In the genomic region with DNA sequence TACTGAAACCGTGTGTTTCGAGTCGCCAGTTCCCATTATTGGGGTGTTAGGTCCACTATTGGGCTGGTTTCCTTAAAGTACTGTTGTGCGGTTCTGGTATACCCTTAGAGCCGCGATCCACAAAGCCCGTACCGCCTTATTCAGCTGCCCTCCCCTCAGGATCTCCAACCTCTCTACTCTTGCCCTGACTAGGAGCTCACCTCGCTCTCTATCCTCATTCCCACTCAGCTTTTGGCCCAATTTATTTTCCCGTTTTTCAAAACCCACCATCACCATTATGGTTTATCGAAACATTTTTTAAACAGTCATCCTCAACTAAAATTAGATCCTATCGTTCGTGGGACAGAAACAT, we compare ENCODE assay signal across 8 cellular contexts. TPM values are rescaled to one million over a fixed set of nuclear protein-coding genes. Genes with fewer than 3 reads are reported as not detected.
DNase-seq lines count a peak whose midpoint lies in the region; ATAC-seq, FAIRE-seq and TF ChIP-seq lines count a peak whose summit lies in the region.

No MANE protein-coding gene starts in this region.

- ATAC-seq in HG02840 (IDR thresholded peaks at IDR 0.05; ENCODE audit: low FRiP score, unreplicated experiment), result no peak
- no peak for ATAC-seq in HG03460 (IDR thresholded peaks at IDR 0.05; ENCODE audit: unreplicated experiment)

- peak in 1 of 2 experiments; percentile 39; a peak in 1 of 3 replicates for TF ChIP-seq POLR2A in H1 (IDR thresholded peaks at IDR 0.05; ENCODE audit: control extremely low read depth in 1 of 2, low read depth in 2 of 2, low read length in 2 of 2)

- no peak for TF ChIP-seq CTCF in AG09309 (IDR thresholded peaks at IDR 0.05; ENCODE audit: control insufficient read depth, insufficient read depth, low read depth, low read length, missing control alignments)
- no peak for TF ChIP-seq CTCF in LNCaP clone FGC (IDR thresholded peaks at IDR 0.05; ENCODE audit: control insufficient read depth, extremely low read depth, insufficient read depth)
- no peak for TF ChIP-seq CTCF in H1 (IDR thresholded peaks at IDR 0.05; ENCODE audit: control extremely low read depth in 1 of 3, insufficient read depth in 1 of 3, low read depth in 1 of 3, low read length in 3 of 3)

- no peaks in the 10 kb centered on the region for H3K4me1 Mint-ChIP-seq in activated CD4-positive, alpha-beta memory T cell treated with anti-CD3 and anti-CD28 coated beads, Interleukin-2, amount 10 ng/mL, durations not matched to agents 7 days and 5 days

- no peaks in the 10 kb centered on the region for H4K20me1 ChIP-seq in H1 (replicated peaks in 1 of 2; ENCODE audit: control insufficient read depth in 1 of 2, insufficient read depth in 2 of 2, low read length in 2 of 2)

- no peak for DNase-seq in AG09309 (ENCODE audit: low read depth)
- no peak for DNase-seq in LNCaP clone FGC (ENCODE audit: low read depth)
- DNase-seq in H1 (ENCODE audit: low read depth in 1 of 2, low spot score in 2 of 2), result no peak
- DNase-seq in cortex of kidney (lab: John Stamatoyannopoulos, UW), result no peak
- DNase-seq in activated CD4-positive, alpha-beta memory T cell treated with anti-CD3 and anti-CD28 coated beads, Interleukin-2, amount 10 ng/mL, durations not matched to agents 7 days and 5 days, result no peak

- peak overlapping the region; percentile 94 for H2BK5ac ChIP-seq in H1 (ENCODE audit: low read depth, low read length)

- WGBS in H1 (ENCODE audit: extremely low coverage in 1 of 2, insufficient coverage in 1 of 2, insufficient read length in 1 of 2, insufficient replicate concordance in 2 of 2, low coverage in 1 of 2, low lambda C conversion rate in 2 of 2, missing lambda C conversion rate in 1 of 2), 2 experiments, result 0% methylated on average over 12 of the region's 13 CpGs; no CpG with 5 or more reads in 1 of the 2 experiments

- H3K9me3 Mint-ChIP-seq in activated CD4-positive, alpha-beta memory T cell treated with anti-CD3 and anti-CD28 coated beads, Interleukin-2, amount 10 ng/mL, durations not matched to agents 7 days and 5 days, result no peaks in the 10 kb centered on the region

- H3K27ac Mint-ChIP-seq in activated CD4-positive, alpha-beta memory T cell treated with anti-CD3 and anti-CD28 coated beads, Interleukin-2, amount 10 ng/mL, durations not matched to agents 7 days and 5 days, result no peak overlapping the region

- no peak overlapping the region for H3K4me3 Mint-ChIP-seq in activated CD4-positive, alpha-beta memory T cell treated with anti-CD3 and anti-CD28 coated beads, Interleukin-2, amount 10 ng/mL, durations not matched to agents 7 days and 5 days

- H3K36me3 Mint-ChIP-seq in activated CD4-positive, alpha-beta memory T cell treated with anti-CD3 and anti-CD28 coated beads, Interleukin-2, amount 10 ng/mL, durations not matched to agents 7 days and 5 days (ENCODE audit: low read depth), result no peaks in the 10 kb centered on the region

- peak overlapping the region; percentile 91 for H3K56ac ChIP-seq in H1 (replicated peaks; ENCODE audit: insufficient read length, low read depth, low read length)

- no peaks in the 10 kb centered on the region for H3K9me3 ChIP-seq in H1 (ENCODE audit: insufficient read depth in 2 of 2, low read depth in 1 of 2, low read length in 1 of 2)
- no peaks in the 10 kb centered on the region for H3K9me3 ChIP-seq in muscle layer of colon (ENCODE audit: low read length)

- H2BK12ac ChIP-seq in H1 (ENCODE audit: low read depth, low read length), result peak overlapping the region; percentile 62

- H4K5ac ChIP-seq in H1 (ENCODE audit: insufficient read length, low read depth, low read length), result no peak overlapping the region

- no peak for TF ChIP-seq EP300 in H1 (IDR thresholded peaks at IDR 0.05; ENCODE audit: borderline replicate concordance in 1 of 2, low read depth in 2 of 2, low read length in 2 of 2)

- H3K27ac ChIP-seq in H1 (ENCODE audit: low read depth, low read length) (peak overlapping the region; percentile 76), muscle layer of colon (ENCODE audit: low read depth, low read length) (peak overlapping the region; percentile 76)

- H3K27me3 Mint-ChIP-seq in activated CD4-positive, alpha-beta memory T cell treated with anti-CD3 and anti-CD28 coated beads, Interleukin-2, amount 10 ng/mL, durations not matched to agents 7 days and 5 days, result peaks cover 7% of the 10 kb centered on the region

- H3K36me3 ChIP-seq in H1 (ENCODE audit: control insufficient read depth in 2 of 4, insufficient read depth in 4 of 4, low read length in 3 of 4) (peaks cover 0 to 7% (median 0%) of the 10 kb centered on the region in 4 experiments; a peak in 1 of 8 replicates), muscle layer of colon (ENCODE audit: insufficient read depth, low read length) (no peaks in the 10 kb centered on the region)

- peak overlapping the region; percentile 8 for H2BK120ac ChIP-seq in H1 (replicated peaks; ENCODE audit: low read depth, low read length)

- peak overlapping the region; percentile 91 for H3K18ac ChIP-seq in H1 (ENCODE audit: extremely low read depth, low read length)

- no peak overlapping the region for H3K4ac ChIP-seq in H1 (replicated peaks; ENCODE audit: insufficient read length, low read depth, low read length)

- CTCF ChIA-PET in H1 (lab: Charles Lee; ENCODE audit: partially characterized antibody), result interaction anchor here (1.0 to 2.1 kb wide), 13 partner anchors 9 to 467 kb away, joined by 3 to 11 read pairs (median 5); no protein-coding TSS in a partner anchor
- CTCF ChIA-PET in activated CD4-positive, alpha-beta memory T cell treated with anti-CD3 and anti-CD28 coated beads, Interleukin-2, amount 10 ng/mL, durations not matched to agents 7 days and 5 days (lab: Charles Lee), result interaction anchor here (0.9 to 1.2 kb wide), 2 partner anchors 9 to 78 kb away, joined by 4 read pairs; no protein-coding TSS in a partner anchor

- H3K27me3 ChIP-seq in H1 (replicated peaks in 1 of 4; ENCODE audit: control insufficient read depth in 3 of 4, extremely low read depth in 1 of 4, insufficient read depth in 3 of 4, low read length in 3 of 4), result no peaks in the 10 kb centered on the region
- H3K27me3 ChIP-seq in muscle layer of colon (ENCODE audit: control insufficient read depth in 1 of 2, insufficient read depth in 2 of 2, low read length in 2 of 2), result no peaks in the 10 kb centered on the region

- peak overlapping the region; percentile 27; the same call in 1 of the 2 replicates for H2AK5ac ChIP-seq in H1 (ENCODE audit: low read depth, low read length)

- H3K4me3 ChIP-seq in AG09309 (ENCODE audit: control insufficient read depth, low read depth, low read length), result peak overlapping the region; percentile 87
- peak overlapping the region; percentile 42 for H3K4me3 ChIP-seq in LNCaP clone FGC (ENCODE audit: low read depth, low read length)
- H3K4me3 ChIP-seq in H1 (ENCODE audit: extremely low read depth in 1 of 4, insufficient read depth in 2 of 4, low read depth in 3 of 4, low read length in 4 of 4), result peak overlapping the region; percentile 75 to 85 (median 78)
- H3K4me3 ChIP-seq in muscle layer of colon (ENCODE audit: low read depth in 1 of 2, low read length in 2 of 2), result peak overlapping the region; percentile 56 to 87

- peak overlapping the region; percentile 68; the same call in 1 of the 2 replicates for H2AFZ ChIP-seq in H1 (ENCODE audit: low read length)

- peak overlapping the region; percentile 41; the same call in 1 of the 2 replicates for H2BK20ac ChIP-seq in H1 (ENCODE audit: low read length)

- FAIRE-seq in H1 (lab: Jason Lieb, UNC), result no peak

- H3K14ac ChIP-seq in H1 (ENCODE audit: insufficient read length), result no peak overlapping the region

- peak overlapping the region; percentile 60; the same call in 1 of the 2 replicates for H4K8ac ChIP-seq in H1 (ENCODE audit: extremely low read depth, insufficient read depth, low read length)

- H2BK15ac ChIP-seq in H1 (ENCODE audit: low read length), result peak overlapping the region; percentile 89

- POLR2A ChIA-PET in H1 (lab: Charles Lee; ENCODE audit: partially characterized antibody), result interaction anchor here (0.6 to 4.1 kb wide), 18 partner anchors 9 to 469 kb away, joined by 3 to 48 read pairs (median 5); no protein-coding TSS in a partner anchor
- POLR2A ChIA-PET in activated CD4-positive, alpha-beta memory T cell treated with anti-CD3 and anti-CD28 coated beads, Interleukin-2, amount 10 ng/mL, durations not matched to agents 7 days and 5 days (lab: Charles Lee), result interaction anchor here (1.0 to 1.4 kb wide), 2 partner anchors 139 to 1779 kb away, joined by 3 read pairs; partner anchors contain the start of gene TMEM106B

- no peaks in the 10 kb centered on the region for H3K79me1 ChIP-seq in H1 (ENCODE audit: low read depth, low read length)

- H3K4me1 ChIP-seq in H1 (replicated peaks in 1 of 4; ENCODE audit: control insufficient read depth in 3 of 4, insufficient read depth in 4 of 4, low read length in 3 of 4) (peaks cover 0 to 3% (median 2%) of the 10 kb centered on the region in 4 experiments; a peak in 4 of 7 replicates), muscle layer of colon (ENCODE audit: insufficient read depth, low read length) (peaks cover 6% of the 10 kb centered on the region)

- H3K9ac ChIP-seq in H1 (replicated peaks in 1 of 4; ENCODE audit: extremely low read depth in 1 of 4, low read depth in 3 of 4, low read length in 3 of 4) (peak overlapping the region in 3 of 4 experiments; percentile 68 to 76 (median 72); a peak in 6 of 7 replicates), muscle layer of colon (ENCODE audit: low read length) (peak overlapping the region; percentile 37)

- peaks cover 14% of the 10 kb centered on the region for H3K23me2 ChIP-seq in H1 (ENCODE audit: low read depth, low read length)

- peak overlapping the region; percentile 78 for H4K91ac ChIP-seq in H1 (replicated peaks; ENCODE audit: insufficient read length, low read length)

- peak overlapping the region; percentile 86 to 99 for H3K4me2 ChIP-seq in H1 (ENCODE audit: insufficient read depth in 1 of 2, low read depth in 2 of 2, low read length in 2 of 2)

- no peak overlapping the region for H3K23ac ChIP-seq in H1 (ENCODE audit: insufficient read length)

- peaks cover 0 to 30% of the 10 kb centered on the region in 2 experiments; a peak in 2 of 4 replicates for H3K79me2 ChIP-seq in H1 (ENCODE audit: control insufficient read depth in 1 of 2, insufficient read depth in 2 of 2, low read length in 2 of 2)

- TF ChIP-seq RAD21 in H1 (IDR thresholded peaks at IDR 0.05 in 1 of 2, conservative IDR thresholded peaks at IDR 0.05 in 1 of 2; ENCODE audit: low read depth in 2 of 2, low read length in 2 of 2), result no peak

RNA-seq across cellular contexts. Expression of gene ETV1, which starts 0.5 kb away (rescaled TPM):
- total RNA-seq in H1 (2021; fragmentation: NEBNext Ultra II Directional; extraction: Animal tissue kit (Norgen Biotek cat#: 25700)), result 87.5 and 91.2 TPM in 2 replicates
- polyA plus RNA-seq in H1 (2011; rRNA removed), result 58.3 and 63.2 TPM in 2 replicates
- polyA plus RNA-seq in H1 (2011; cell fraction: cytosol; rRNA removed), result 53.4 TPM
- 127 TPM for polyA plus RNA-seq in H1 (2011; cell fraction: nucleus; rRNA removed)
- 33.2 to 48.2 TPM (median 44.6 TPM) in 4 replicates for polyA plus RNA-seq in H1 (2012, experiment 1 of 2)
- 3.6 TPM for polyA plus RNA-seq in H1 (2012, experiment 2 of 2)
- polyA plus RNA-seq in H1 (2013, experiment 1 of 2), result 84.8 TPM
- 80.7 TPM for polyA plus RNA-seq in H1 (2013, experiment 2 of 2)
- 109 and 115 TPM in 2 replicates for polyA minus RNA-seq in H1 (2011; rRNA and poly(A)+ RNA removed)
- polyA minus RNA-seq in H1 (2011; cell fraction: cytosol; rRNA and poly(A)+ RNA removed), result 51.9 TPM
- 97.7 TPM for polyA minus RNA-seq in H1 (2011; cell fraction: nucleus; rRNA and poly(A)+ RNA removed)
- total RNA-seq in activated CD4-positive, alpha-beta memory T cell treated with anti-CD3 and anti-CD28 coated beads, Interleukin-2, amount 10 ng/mL, durations not matched to agents 7 days and 5 days, result 1 to 10 TPM; 3.4 to 3.6 TPM

Comparison
In these comparisons a context has a peak if more than half of its experiments do, and no peak if none do; other contexts are left out.
1. RNA of gene ETV1, which starts 0.5 kb away (total RNA-seq): 87.5 to 91.2 TPM in H1; 3.4 to 3.6 TPM in activated CD4-positive, alpha-beta memory T cell treated with anti-CD3 and anti-CD28 coated beads, Interleukin-2, amount 10 ng/mL, durations not matched to agents 7 days and 5 days; every median in the first group is over 10 times any median in the second.
2. Peak in every context shown above with its lines, with median percentiles within 50 percentile points of each other: H3K4me3 ChIP-seq.